Comparison of ENCODE assay signal across 1 cellular context in the genomic region with DNA sequence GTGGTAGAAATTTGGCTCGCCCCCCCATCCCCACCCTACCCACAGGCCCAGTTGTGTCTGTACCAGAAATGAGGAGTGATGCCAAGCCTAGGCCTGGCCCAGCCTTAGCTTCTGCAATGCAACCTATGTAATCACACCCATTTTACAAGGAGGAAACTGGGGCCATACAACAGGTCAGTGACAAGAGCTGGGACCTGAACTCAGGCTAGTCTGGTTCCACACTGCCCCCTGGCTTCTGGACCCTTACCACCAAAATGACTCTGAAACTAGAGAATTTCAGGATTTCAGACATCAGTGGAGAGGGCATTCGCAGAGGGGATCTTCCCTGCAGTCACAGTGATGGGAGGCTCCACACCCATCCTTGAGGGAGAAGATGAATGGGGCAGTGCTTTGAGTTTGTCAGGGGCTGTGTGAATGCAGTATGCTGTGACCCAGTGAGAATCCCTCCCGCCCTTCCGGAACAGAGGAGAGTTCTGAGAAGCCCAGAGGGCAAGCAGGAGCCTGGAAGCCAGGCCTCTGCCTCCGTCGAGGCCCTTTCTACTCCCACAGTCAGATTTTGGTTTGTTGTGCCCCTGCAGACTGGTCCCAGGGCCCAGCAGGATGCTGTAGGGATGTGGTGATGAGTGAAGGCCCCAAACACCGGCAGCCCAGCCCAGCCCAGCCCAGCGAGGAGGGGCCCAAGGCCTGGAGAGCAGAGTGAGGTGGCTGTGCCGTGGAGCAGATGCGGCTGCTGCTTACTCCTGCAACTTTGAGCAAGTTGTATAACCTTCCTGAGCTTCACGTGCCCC.
TF ChIP-seq lines count a peak whose summit lies in the region.

No MANE protein-coding gene starts in this region.

TF ChIP-seq in GM23338, 12 proteins besides CTCF, POLR2A, EP300 and RAD21 (continued from another document):
- TF ChIP-seq, protein P1, sequence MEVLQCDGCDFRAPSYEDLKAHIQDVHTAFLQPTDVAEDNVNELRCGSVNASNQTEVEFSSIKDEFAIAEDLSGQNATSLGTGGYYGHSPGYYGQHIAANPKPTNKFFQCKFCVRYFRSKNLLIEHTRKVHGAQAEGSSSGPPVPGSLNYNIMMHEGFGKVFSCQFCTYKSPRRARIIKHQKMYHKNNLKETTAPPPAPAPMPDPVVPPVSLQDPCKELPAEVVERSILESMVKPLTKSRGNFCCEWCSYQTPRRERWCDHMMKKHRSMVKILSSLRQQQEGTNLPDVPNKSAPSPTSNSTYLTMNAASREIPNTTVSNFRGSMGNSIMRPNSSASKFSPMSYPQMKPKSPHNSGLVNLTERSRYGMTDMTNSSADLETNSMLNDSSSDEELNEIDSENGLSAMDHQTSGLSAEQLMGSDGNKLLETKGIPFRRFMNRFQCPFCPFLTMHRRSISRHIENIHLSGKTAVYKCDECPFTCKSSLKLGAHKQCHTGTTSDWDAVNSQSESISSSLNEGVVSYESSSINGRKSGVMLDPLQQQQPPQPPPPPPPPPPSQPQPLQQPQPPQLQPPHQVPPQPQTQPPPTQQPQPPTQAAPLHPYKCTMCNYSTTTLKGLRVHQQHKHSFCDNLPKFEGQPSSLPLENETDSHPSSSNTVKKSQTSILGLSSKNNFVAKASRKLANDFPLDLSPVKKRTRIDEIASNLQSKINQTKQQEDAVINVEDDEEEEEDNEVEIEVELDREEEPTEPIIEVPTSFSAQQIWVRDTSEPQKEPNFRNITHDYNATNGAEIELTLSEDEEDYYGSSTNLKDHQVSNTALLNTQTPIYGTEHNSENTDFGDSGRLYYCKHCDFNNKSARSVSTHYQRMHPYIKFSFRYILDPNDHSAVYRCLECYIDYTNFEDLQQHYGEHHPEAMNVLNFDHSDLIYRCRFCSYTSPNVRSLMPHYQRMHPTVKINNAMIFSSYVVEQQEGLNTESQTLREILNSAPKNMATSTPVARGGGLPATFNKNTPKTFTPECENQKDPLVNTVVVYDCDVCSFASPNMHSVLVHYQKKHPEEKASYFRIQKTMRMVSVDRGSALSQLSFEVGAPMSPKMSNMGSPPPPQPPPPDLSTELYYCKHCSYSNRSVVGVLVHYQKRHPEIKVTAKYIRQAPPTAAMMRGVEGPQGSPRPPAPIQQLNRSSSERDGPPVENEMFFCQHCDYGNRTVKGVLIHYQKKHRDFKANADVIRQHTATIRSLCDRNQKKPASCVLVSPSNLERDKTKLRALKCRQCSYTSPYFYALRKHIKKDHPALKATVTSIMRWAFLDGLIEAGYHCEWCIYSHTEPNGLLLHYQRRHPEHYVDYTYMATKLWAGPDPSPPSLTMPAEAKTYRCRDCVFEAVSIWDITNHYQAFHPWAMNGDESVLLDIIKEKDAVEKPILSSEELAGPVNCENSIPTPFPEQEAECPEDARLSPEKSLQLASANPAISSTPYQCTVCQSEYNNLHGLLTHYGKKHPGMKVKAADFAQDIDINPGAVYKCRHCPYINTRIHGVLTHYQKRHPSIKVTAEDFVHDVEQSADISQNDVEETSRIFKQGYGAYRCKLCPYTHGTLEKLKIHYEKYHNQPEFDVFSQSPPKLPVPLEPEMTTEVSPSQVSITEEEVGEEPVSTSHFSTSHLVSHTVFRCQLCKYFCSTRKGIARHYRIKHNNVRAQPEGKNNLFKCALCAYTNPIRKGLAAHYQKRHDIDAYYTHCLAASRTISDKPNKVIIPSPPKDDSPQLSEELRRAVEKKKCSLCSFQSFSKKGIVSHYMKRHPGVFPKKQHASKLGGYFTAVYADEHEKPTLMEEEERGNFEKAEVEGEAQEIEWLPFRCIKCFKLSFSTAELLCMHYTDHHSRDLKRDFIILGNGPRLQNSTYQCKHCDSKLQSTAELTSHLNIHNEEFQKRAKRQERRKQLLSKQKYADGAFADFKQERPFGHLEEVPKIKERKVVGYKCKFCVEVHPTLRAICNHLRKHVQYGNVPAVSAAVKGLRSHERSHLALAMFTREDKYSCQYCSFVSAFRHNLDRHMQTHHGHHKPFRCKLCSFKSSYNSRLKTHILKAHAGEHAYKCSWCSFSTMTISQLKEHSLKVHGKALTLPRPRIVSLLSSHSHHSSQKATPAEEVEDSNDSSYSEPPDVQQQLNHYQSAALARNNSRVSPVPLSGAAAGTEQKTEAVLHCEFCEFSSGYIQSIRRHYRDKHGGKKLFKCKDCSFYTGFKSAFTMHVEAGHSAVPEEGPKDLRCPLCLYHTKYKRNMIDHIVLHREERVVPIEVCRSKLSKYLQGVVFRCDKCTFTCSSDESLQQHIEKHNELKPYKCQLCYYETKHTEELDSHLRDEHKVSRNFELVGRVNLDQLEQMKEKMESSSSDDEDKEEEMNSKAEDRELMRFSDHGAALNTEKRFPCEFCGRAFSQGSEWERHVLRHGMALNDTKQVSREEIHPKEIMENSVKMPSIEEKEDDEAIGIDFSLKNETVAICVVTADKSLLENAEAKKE (CRISPR knock-in tag; IDR thresholded peaks at IDR 0.05) = no peak
- TF ChIP-seq CREB1 (CRISPR knock-in tag; IDR thresholded peaks at IDR 0.05; ENCODE audit: low read depth) (no peak), EZH2 (IDR thresholded peaks at IDR 0.05; ENCODE audit: low read depth, unreplicated experiment) (no peak), POLR2AphosphoS5 (IDR thresholded peaks at IDR 0.05; ENCODE audit: low read depth) (no peak), EZH2phosphoT487 (IDR thresholded peaks at IDR 0.05; ENCODE audit: unreplicated experiment) (no peak), NANOG (IDR thresholded peaks at IDR 0.05; ENCODE audit: borderline replicate concordance) (no peak), ZNF331 (CRISPR knock-in tag; IDR thresholded peaks at IDR 0.05; ENCODE audit: low read depth) (no peak), JUNB (IDR thresholded peaks at IDR 0.05; ENCODE audit: unreplicated experiment) (no peak), ZNF114 (CRISPR knock-in tag; IDR thresholded peaks at IDR 0.05) (no peak), STAT1 (IDR thresholded peaks at IDR 0.05; ENCODE audit: unreplicated experiment) (no peak)
- TF ChIP-seq, protein P2, sequence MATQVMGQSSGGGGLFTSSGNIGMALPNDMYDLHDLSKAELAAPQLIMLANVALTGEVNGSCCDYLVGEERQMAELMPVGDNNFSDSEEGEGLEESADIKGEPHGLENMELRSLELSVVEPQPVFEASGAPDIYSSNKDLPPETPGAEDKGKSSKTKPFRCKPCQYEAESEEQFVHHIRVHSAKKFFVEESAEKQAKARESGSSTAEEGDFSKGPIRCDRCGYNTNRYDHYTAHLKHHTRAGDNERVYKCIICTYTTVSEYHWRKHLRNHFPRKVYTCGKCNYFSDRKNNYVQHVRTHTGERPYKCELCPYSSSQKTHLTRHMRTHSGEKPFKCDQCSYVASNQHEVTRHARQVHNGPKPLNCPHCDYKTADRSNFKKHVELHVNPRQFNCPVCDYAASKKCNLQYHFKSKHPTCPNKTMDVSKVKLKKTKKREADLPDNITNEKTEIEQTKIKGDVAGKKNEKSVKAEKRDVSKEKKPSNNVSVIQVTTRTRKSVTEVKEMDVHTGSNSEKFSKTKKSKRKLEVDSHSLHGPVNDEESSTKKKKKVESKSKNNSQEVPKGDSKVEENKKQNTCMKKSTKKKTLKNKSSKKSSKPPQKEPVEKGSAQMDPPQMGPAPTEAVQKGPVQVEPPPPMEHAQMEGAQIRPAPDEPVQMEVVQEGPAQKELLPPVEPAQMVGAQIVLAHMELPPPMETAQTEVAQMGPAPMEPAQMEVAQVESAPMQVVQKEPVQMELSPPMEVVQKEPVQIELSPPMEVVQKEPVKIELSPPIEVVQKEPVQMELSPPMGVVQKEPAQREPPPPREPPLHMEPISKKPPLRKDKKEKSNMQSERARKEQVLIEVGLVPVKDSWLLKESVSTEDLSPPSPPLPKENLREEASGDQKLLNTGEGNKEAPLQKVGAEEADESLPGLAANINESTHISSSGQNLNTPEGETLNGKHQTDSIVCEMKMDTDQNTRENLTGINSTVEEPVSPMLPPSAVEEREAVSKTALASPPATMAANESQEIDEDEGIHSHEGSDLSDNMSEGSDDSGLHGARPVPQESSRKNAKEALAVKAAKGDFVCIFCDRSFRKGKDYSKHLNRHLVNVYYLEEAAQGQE (IDR thresholded peaks at IDR 0.05; ENCODE audit: unreplicated experiment) = no peak
